Comparison of ENCODE assay signal across 20 cellular contexts in the genomic region with DNA sequence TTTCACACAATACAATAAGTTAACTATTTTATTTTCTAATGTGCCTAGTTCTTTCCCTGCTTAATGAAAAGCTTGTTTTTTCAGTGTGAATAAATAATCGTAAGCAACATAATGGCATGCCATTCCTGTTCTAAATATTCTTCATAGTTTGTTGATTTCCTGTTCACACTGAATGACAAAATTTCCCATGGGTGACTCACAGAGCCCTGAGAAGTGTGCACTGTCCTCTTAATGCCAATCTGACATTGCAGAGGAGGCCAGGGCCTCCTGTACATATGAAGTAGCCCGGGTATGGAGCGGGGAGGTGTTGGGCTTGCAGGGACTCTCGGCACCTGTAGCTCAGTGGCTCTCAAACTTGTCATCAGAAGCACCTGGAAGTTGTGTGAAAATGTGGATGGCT. TPM values are rescaled to one million over a fixed set of nuclear protein-coding genes. Genes with fewer than 3 reads are reported as not detected.
DNase-seq lines count a peak whose midpoint lies in the region; ATAC-seq and TF ChIP-seq lines count a peak whose summit lies in the region.
"Had no signal": no experiment of that assay in that cellular context is flagged by ENCODE, and none has a peak within 500 bp of the region (broad histone marks: within the 10 kb centered on the region; RNA-seq: fewer than 3 reads in every experiment).

No MANE protein-coding gene starts in this region.

- intact Hi-C loops in esophagus muscularis mucosa (cut with DNase I) (no loop called here), adrenal gland (cut with DNase I) (no loop called here)

- H3K9me3 Mint-ChIP-seq in activated CD8-positive, alpha-beta T cell treated with anti-CD3 and anti-CD28 coated beads, Interleukin-2, amount 10 ng/mL, durations not matched to agents 7 days and 5 days (ENCODE audit: insufficient read depth): peaks cover under 1% of the 10 kb centered on the region
- no peaks in the 10 kb centered on the region for H3K9me3 Mint-ChIP-seq in activated T-cell treated with anti-CD3 and anti-CD28 coated beads, Interleukin-2, amount 50 U/mL, for 72 hours

- CTCF ChIA-PET in activated CD8-positive, alpha-beta T cell treated with anti-CD3 and anti-CD28 coated beads, Interleukin-2, amount 10 ng/mL, durations not matched to agents 7 days and 5 days (lab: Charles Lee): interaction anchor here (0.7 to 4.1 kb wide), 13 partner anchors 10 to 188 kb away, joined by 3 to 29 read pairs (median 4); a partner anchor contains a TSS

- H3K4me1 Mint-ChIP-seq in activated CD8-positive, alpha-beta T cell treated with anti-CD3 and anti-CD28 coated beads, Interleukin-2, amount 10 ng/mL, durations not matched to agents 7 days and 5 days (ENCODE audit: low read depth): peaks cover 51% of the 10 kb centered on the region
- peaks cover 32% of the 10 kb centered on the region for H3K4me1 Mint-ChIP-seq in activated T-cell treated with anti-CD3 and anti-CD28 coated beads, Interleukin-2, amount 50 U/mL, for 72 hours (ENCODE audit: low read depth)

- H3K36me3 ChIP-seq in RWPE2 (ENCODE audit: low read depth) (no peaks in the 10 kb centered on the region), esophagus muscularis mucosa (no peaks in the 10 kb centered on the region), adrenal gland (replicated peaks in 1 of 2) (no peaks in the 10 kb centered on the region)

- H3K4me3 Mint-ChIP-seq in activated CD8-positive, alpha-beta T cell treated with anti-CD3 and anti-CD28 coated beads, Interleukin-2, amount 10 ng/mL, durations not matched to agents 7 days and 5 days: no peak overlapping the region
- no peak overlapping the region for H3K4me3 Mint-ChIP-seq in activated T-cell treated with anti-CD3 and anti-CD28 coated beads, Interleukin-2, amount 50 U/mL, for 72 hours
- H3K4me3 Mint-ChIP-seq: CD14-positive monocyte had no signal

- POLR2A ChIA-PET in activated CD8-positive, alpha-beta T cell treated with anti-CD3 and anti-CD28 coated beads, Interleukin-2, amount 10 ng/mL, durations not matched to agents 7 days and 5 days (lab: Charles Lee): interaction anchor here (1.2 to 1.7 kb wide), 2 partner anchors 9 to 32 kb away, joined by 3 to 4 read pairs; no protein-coding TSS in a partner anchor

- no peak overlapping the region for H3K4me3 ChIP-seq in RWPE2 (ENCODE audit: severe bottlenecking)
- no peak overlapping the region for H3K4me3 ChIP-seq in esophagus muscularis mucosa
- H3K4me3 ChIP-seq in adrenal gland: no peak overlapping the region
- H3K4me3 ChIP-seq: A549, K562, SK-N-MC had no signal

- no peaks in the 10 kb centered on the region for H3K27me3 ChIP-seq in RWPE2 (ENCODE audit: insufficient read depth, poor library complexity, severe bottlenecking)
- no peaks in the 10 kb centered on the region for H3K27me3 ChIP-seq in esophagus muscularis mucosa
- H3K27me3 ChIP-seq in adrenal gland: no peaks in the 10 kb centered on the region

- WGBS in esophagus muscularis mucosa: 86% methylated on average over 4 of the region's 4 CpGs
- 81 to 94% (median 88%) methylated on average over 3 to 4 of the region's 4 CpGs for WGBS in adrenal gland, 4 donors

- DNase-seq in 8988T (peak; percentile 38), ELR (ENCODE audit: low read depth) (peak; percentile 38), RWPE2 (ENCODE audit: low spot score) (no peak), esophagus muscularis mucosa (ENCODE audit: extremely low spot score) (peak; percentile 77), adrenal gland (no peak), NCI-H82 (lab: John Stamatoyannopoulos, UW) (no peak)
- DNase-seq in activated CD8-positive, alpha-beta T cell treated with anti-CD3 and anti-CD28 coated beads, Interleukin-2, amount 10 ng/mL, durations not matched to agents 7 days and 5 days: no peak
- DNase-seq in activated T-cell treated with anti-CD3 and anti-CD28 coated beads, Interleukin-2, amount 50 U/mL, for 72 hours: no peak
- DNase-seq: AML-193, H7, NCI-H1436 treated with DMSO at 0.1 percent for 48 hours, NCI-H2029 treated with DMSO at 0.1 percent for 48 hours, NCI-H510A treated with DMSO at 0.1 percent for 48 hours had no signal

- H3K27ac ChIP-seq in RWPE2 (ENCODE audit: poor library complexity, severe bottlenecking) (no peak overlapping the region), esophagus muscularis mucosa (replicated peaks in 1 of 4) (no peak overlapping the region), adrenal gland (no peak overlapping the region)
- H3K27ac ChIP-seq: A549, SK-N-MC had no signal

- peaks cover 15% of the 10 kb centered on the region for H3K36me3 Mint-ChIP-seq in activated CD8-positive, alpha-beta T cell treated with anti-CD3 and anti-CD28 coated beads, Interleukin-2, amount 10 ng/mL, durations not matched to agents 7 days and 5 days (ENCODE audit: low read depth)
- peaks cover 0 to 3% of the 10 kb centered on the region in 2 donors for H3K36me3 Mint-ChIP-seq in activated T-cell treated with anti-CD3 and anti-CD28 coated beads, Interleukin-2, amount 50 U/mL, for 72 hours (ENCODE audit: insufficient read depth in 2 of 2)
- H3K36me3 Mint-ChIP-seq: CD14-positive monocyte had no signal

- peak; percentile 48; the same call in 1 of the 3 replicates for ATAC-seq in RWPE2 (ENCODE audit: low read depth)
- no peak for ATAC-seq in activated CD8-positive, alpha-beta T cell treated with anti-CD3 and anti-CD28 coated beads, Interleukin-2, amount 10 ng/mL, durations not matched to agents 7 days and 5 days
- no peak for ATAC-seq in activated T-cell treated with anti-CD3 and anti-CD28 coated beads, Interleukin-2, amount 50 U/mL, for 72 hours (replicated peaks in 1 of 2)
- ATAC-seq: A549, K562, Panc1, Right ventricle myocardium inferior had no signal

- TF ChIP-seq POLR2A in esophagus muscularis mucosa (IDR thresholded peaks at IDR 0.05; ENCODE audit: low read depth) (no peak), adrenal gland (IDR thresholded peaks at IDR 0.05) (no peak)

- no peaks in the 10 kb centered on the region for H3K27me3 Mint-ChIP-seq in activated CD8-positive, alpha-beta T cell treated with anti-CD3 and anti-CD28 coated beads, Interleukin-2, amount 10 ng/mL, durations not matched to agents 7 days and 5 days (ENCODE audit: low read depth)
- H3K27me3 Mint-ChIP-seq in activated T-cell treated with anti-CD3 and anti-CD28 coated beads, Interleukin-2, amount 50 U/mL, for 72 hours (ENCODE audit: low read depth): peaks cover 51% of the 10 kb centered on the region

- H3K27ac Mint-ChIP-seq in activated CD8-positive, alpha-beta T cell treated with anti-CD3 and anti-CD28 coated beads, Interleukin-2, amount 10 ng/mL, durations not matched to agents 7 days and 5 days: no peak overlapping the region
- H3K27ac Mint-ChIP-seq in activated T-cell treated with anti-CD3 and anti-CD28 coated beads, Interleukin-2, amount 50 U/mL, for 72 hours: no peak overlapping the region

- no peak for TF ChIP-seq CTCF in RWPE2 (IDR thresholded peaks at IDR 0.05; ENCODE audit: poor library complexity, severe bottlenecking)
- TF ChIP-seq CTCF in esophagus muscularis mucosa (IDR thresholded peaks at IDR 0.05): no peak
- no peak for TF ChIP-seq CTCF in adrenal gland (IDR thresholded peaks at IDR 0.05)

- H3K9me3 ChIP-seq in RWPE2 (ENCODE audit: severe bottlenecking) (no peaks in the 10 kb centered on the region), esophagus muscularis mucosa (no peaks in the 10 kb centered on the region), adrenal gland (replicated peaks in 1 of 3) (no peaks in the 10 kb centered on the region)
- H3K9me3 ChIP-seq: A549 had no signal

- H3K4me1 ChIP-seq in RWPE2 (ENCODE audit: insufficient read depth, poor library complexity, severe bottlenecking) (no peaks in the 10 kb centered on the region), esophagus muscularis mucosa (peaks cover 0 to 4% (median 3%) of the 10 kb centered on the region in 4 donors), adrenal gland (replicated peaks in 1 of 2) (no peaks in the 10 kb centered on the region)
- H3K4me1 ChIP-seq: A549 had no signal

- TF ChIP-seq EP300 in esophagus muscularis mucosa (IDR thresholded peaks at IDR 0.05): no peak

RNA-seq across cellular contexts. Expression of a gene that starts 24.3 kb away (rescaled TPM):
- total RNA-seq in esophagus muscularis mucosa (not detected), adrenal gland (not detected)
- under 1 TPM in 1 of 3 donors, not detected in 2; 0.07 TPM for polyA plus RNA-seq in adrenal gland
- total RNA-seq in activated CD8-positive, alpha-beta T cell treated with anti-CD3 and anti-CD28 coated beads, Interleukin-2, amount 10 ng/mL, durations not matched to agents 7 days and 5 days: under 1 TPM; 0.34 to 0.37 TPM
- total RNA-seq in activated T-cell treated with anti-CD3 and anti-CD28 coated beads, Interleukin-2, amount 50 U/mL, for 72 hours: not detected
- total RNA-seq: Daoy, H7, K562, Right ventricle myocardium inferior had no signal
- polyA plus RNA-seq: A549, K562 had no signal

RNA-seq across cellular contexts. Expression of a gene that starts 58.5 kb away (rescaled TPM):
- total RNA-seq in esophagus muscularis mucosa (10 to 100 TPM in 1 of 4 donors, 1 to 10 TPM in 3; 5.3 to 42.1 (median 6.5) TPM), adrenal gland (10 to 100 TPM in 6 of 8 donors, 1 to 10 TPM in 2; 5.0 to 41.9 (median 22.0) TPM)
- 1 to 10 TPM; 5.5 to 8.5 (median 6.7) TPM for polyA plus RNA-seq in adrenal gland
- total RNA-seq in activated CD8-positive, alpha-beta T cell treated with anti-CD3 and anti-CD28 coated beads, Interleukin-2, amount 10 ng/mL, durations not matched to agents 7 days and 5 days: 10 to 100 TPM; 41.4 to 41.5 TPM
- total RNA-seq in activated T-cell treated with anti-CD3 and anti-CD28 coated beads, Interleukin-2, amount 50 U/mL, for 72 hours: under 1 TPM; 0.17 to 0.51 TPM
- total RNA-seq: Daoy, H7, K562 had no signal
- polyA plus RNA-seq: K562 had no signal

Comparison
In these comparisons a context has a peak if more than half of its experiments do, and no peak if none do; other contexts are left out.
1. DNase-seq: peak in 8988T (single experiment), ELR (single experiment) and esophagus muscularis mucosa (single experiment); none in RWPE2 (single experiment), adrenal gland (0 of 7), activated CD8-positive, alpha-beta T cell treated with anti-CD3 and anti-CD28 coated beads, Interleukin-2, amount 10 ng/mL, durations not matched to agents 7 days and 5 days (single experiment), activated T-cell treated with anti-CD3 and anti-CD28 coated beads, Interleukin-2, amount 50 U/mL, for 72 hours (0 of 2) and NCI-H82 (single experiment).